9 cellular contexts compared by ENCODE assay signal in the genomic region with DNA sequence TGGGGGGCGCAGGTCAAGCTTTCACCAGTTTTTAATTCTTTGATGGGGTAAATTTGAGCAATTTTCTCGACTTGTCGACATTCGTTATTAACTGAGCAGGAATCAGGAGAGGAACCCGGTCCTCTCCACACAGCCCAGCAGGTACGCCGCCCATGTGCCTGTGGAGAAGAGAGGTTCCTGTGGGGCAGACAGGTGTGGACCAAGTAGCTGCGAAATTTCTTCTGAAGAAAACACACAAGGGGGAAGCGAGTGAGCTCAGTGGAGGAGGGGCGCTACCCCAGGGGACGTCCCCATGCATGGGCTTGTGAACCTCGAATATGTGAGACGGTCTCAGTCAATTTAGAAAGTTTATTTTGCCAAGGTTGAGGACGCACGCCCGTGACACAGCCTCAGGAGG. TPM values are rescaled to one million over a fixed set of nuclear protein-coding genes. Genes with fewer than 3 reads are reported as not detected.
DNase-seq lines count a peak whose midpoint lies in the region; ATAC-seq and TF ChIP-seq lines count a peak whose summit lies in the region.
"Not testable (repeated sequence)": the region's sequence is repeated elsewhere in the genome, so short reads cannot be mapped to it uniquely, and the experiment has no call there.
"Had no signal": no experiment of that assay in that cellular context is flagged by ENCODE, and none has a peak within 500 bp of the region (broad histone marks: within the 10 kb centered on the region; RNA-seq: fewer than 3 reads in every experiment).

No MANE protein-coding gene starts in this region.

- H3K36me3 ChIP-seq in mammary epithelial cell (ENCODE audit: insufficient read depth, low read length); hepatocyte (replicated peaks; ENCODE audit: insufficient read depth, low read depth); neuronal stem cell (replicated peaks in 1 of 2; ENCODE audit: control insufficient read depth in 2 of 2, insufficient read depth in 2 of 2, low read length in 2 of 2); upper lobe of left lung: not testable (repeated sequence)

- H3K4ac ChIP-seq in neuronal stem cell (ENCODE audit: low read length), result not testable (repeated sequence)

- not testable (repeated sequence) for H2BK15ac ChIP-seq in neuronal stem cell (ENCODE audit: low read length)

- peak overlapping the region; percentile 56 for H3K4me2 ChIP-seq in mammary epithelial cell (ENCODE audit: insufficient read depth, low read depth, low read length)
- H3K4me2 ChIP-seq in hepatocyte, result peak overlapping the region; percentile 79
- H3K4me2 ChIP-seq in neuronal stem cell (ENCODE audit: insufficient read depth, low read length, poor library complexity, severe bottlenecking), result peak overlapping the region; percentile 40

- not testable (repeated sequence) for H3K4me1 ChIP-seq in mammary epithelial cell (ENCODE audit: insufficient read depth, low read length); hepatocyte (ENCODE audit: insufficient read depth); neuronal stem cell (ENCODE audit: control insufficient read depth in 2 of 2, insufficient read depth in 1 of 2, low read depth in 1 of 2, low read length in 2 of 2); upper lobe of left lung

- not testable (repeated sequence) for H3K27me3 ChIP-seq in mammary epithelial cell (ENCODE audit: insufficient read depth, low read length); hepatocyte; neuronal stem cell (ENCODE audit: control insufficient read depth in 3 of 3, insufficient read depth in 3 of 3, low read depth in 1 of 3, low read length in 3 of 3); upper lobe of left lung

- DNase-seq in HFFc6; activated B cell treated with CpG ODN at 0.5 μM for 24 hours; mammary epithelial cell; hepatocyte (ENCODE audit: low spot score); neuronal stem cell (ENCODE audit: low spot score); upper lobe of left lung: not testable (repeated sequence)

- H3K27ac Mint-ChIP-seq in HFFc6, result peak overlapping the region; percentile 78
- H3K27ac Mint-ChIP-seq in activated B cell treated with CpG ODN at 0.5 μM for 24 hours, result peak overlapping the region; percentile 82

- H2BK120ac ChIP-seq in neuronal stem cell (ENCODE audit: low read depth, low read length), result not testable (repeated sequence)

- H3K4me3 Mint-ChIP-seq in HFFc6 (peak overlapping the region; percentile 91), activated B cell treated with CpG ODN at 0.5 μM for 24 hours (peak overlapping the region; percentile 89)

- CTCF ChIA-PET in activated B cell treated with CpG ODN at 0.5 μM for 24 hours (lab: Charles Lee); mammary epithelial cell (lab: Charles Lee; ENCODE audit: low non-redundant PET): not testable (repeated sequence)

- not testable (repeated sequence) for H2BK5ac ChIP-seq in neuronal stem cell (ENCODE audit: low read length)

- H3K18ac ChIP-seq in neuronal stem cell (ENCODE audit: low read length), result not testable (repeated sequence)

- ATAC-seq in GM18520 (IDR thresholded peaks at IDR 0.05; ENCODE audit: unreplicated experiment) (peak; percentile 2), HG03565 (IDR thresholded peaks at IDR 0.05; ENCODE audit: unreplicated experiment) (peak; percentile 16), activated B cell treated with CpG ODN at 0.5 μM for 24 hours (ENCODE audit: low read depth) (peak; percentile 33), upper lobe of left lung (ENCODE audit: low FRiP score in 2 of 2) (peak; percentile 22 to 58)

- POLR2A ChIA-PET in activated B cell treated with CpG ODN at 0.5 μM for 24 hours (lab: Charles Lee), result not testable (repeated sequence)

- H3K79me2 ChIP-seq in mammary epithelial cell (ENCODE audit: insufficient read depth, low read length); hepatocyte: not testable (repeated sequence)

- H2BK12ac ChIP-seq in neuronal stem cell (ENCODE audit: low read length), result not testable (repeated sequence)

- H4K91ac ChIP-seq in neuronal stem cell (ENCODE audit: low read depth, low read length, poor library complexity), result not testable (repeated sequence)

- intact Hi-C loops in activated B cell treated with CpG ODN at 0.5 μM for 24 hours (cut with micrococcal nuclease); mammary epithelial cell (cut with micrococcal nuclease): not testable (repeated sequence)

- H4K20me1 ChIP-seq in mammary epithelial cell (ENCODE audit: insufficient read depth, low read length); hepatocyte (ENCODE audit: insufficient read depth, poor library complexity, severe bottlenecking): not testable (repeated sequence)

- H3K27ac ChIP-seq in mammary epithelial cell (ENCODE audit: insufficient read depth, low read depth, low read length); hepatocyte; neuronal stem cell (replicated peaks; ENCODE audit: low read length): not testable (repeated sequence)
- H3K27ac ChIP-seq in upper lobe of left lung, result peak overlapping the region in 1 of 4 donors; percentile 61

- TF ChIP-seq POLR2A in upper lobe of left lung (IDR thresholded peaks at IDR 0.05), result not testable (repeated sequence)

- H2AFZ ChIP-seq in mammary epithelial cell (ENCODE audit: low read depth, low read length) (peak overlapping the region; percentile 74), hepatocyte (peak overlapping the region; percentile 66), neuronal stem cell (ENCODE audit: low read length) (peak overlapping the region; percentile 45)

- H3K9me3 ChIP-seq in mammary epithelial cell (replicated peaks; ENCODE audit: insufficient read depth, low read length); hepatocyte (ENCODE audit: low read depth); neuronal stem cell (replicated peaks in 1 of 2; ENCODE audit: control insufficient read depth in 2 of 2, insufficient read depth in 1 of 2, low read depth in 1 of 2, low read length in 2 of 2); upper lobe of left lung: not testable (repeated sequence)

- H3K23ac ChIP-seq in neuronal stem cell (ENCODE audit: low read depth, low read length, poor library complexity), result not testable (repeated sequence)

- not testable (repeated sequence) for TF ChIP-seq CTCF in HFFc6 (IDR thresholded peaks at IDR 0.05); activated B cell treated with CpG ODN at 0.5 μM for 24 hours (IDR thresholded peaks at IDR 0.05); mammary epithelial cell (conservative IDR thresholded peaks at IDR 0.05 in 1 of 2, IDR thresholded peaks at IDR 0.05 in 1 of 2; ENCODE audit: extremely low read depth in 1 of 2, insufficient read depth in 1 of 2, low read depth in 1 of 2, low read length in 2 of 2); hepatocyte (IDR thresholded peaks at IDR 0.05; ENCODE audit: poor library complexity); upper lobe of left lung (IDR thresholded peaks at IDR 0.05)

- not testable (repeated sequence) for H3K9me2 ChIP-seq in hepatocyte (replicated peaks; ENCODE audit: insufficient read depth)

- peaks cover 12% of the 10 kb centered on the region for H3K4me1 Mint-ChIP-seq in HFFc6 (ENCODE audit: low read depth)
- not testable (repeated sequence) for H3K4me1 Mint-ChIP-seq in activated B cell treated with CpG ODN at 0.5 μM for 24 hours

- in situ Hi-C loops in mammary epithelial cell (cut with MboI; ENCODE audit: low sequenced_read_pairs in 2 of 2), result not testable (repeated sequence)

- WGBS in mammary epithelial cell (ENCODE audit: low coverage, missing lambda C conversion rate), result 5% methylated on average over 6 of the region's 16 CpGs
- 0% methylated on average over 13 of the region's 16 CpGs for WGBS in hepatocyte (ENCODE audit: low lambda C conversion rate, missing lambda C conversion rate)
- WGBS in neuronal stem cell (ENCODE audit: extremely low coverage in 2 of 2, insufficient read length in 2 of 2, insufficient replicate concordance in 1 of 2), 2 donors, result no CpG with 5 or more reads among the region's 16 CpGs
- 0% methylated on average over 9 of the region's 16 CpGs; no CpG with 5 or more reads in 1 of the 2 donors for WGBS in upper lobe of left lung, 2 donors

- peak overlapping the region; percentile 38 to 46 (median 42) for H3K4me3 ChIP-seq in mammary epithelial cell (replicated peaks in 1 of 3; ENCODE audit: insufficient read depth in 1 of 3, low read depth in 2 of 3, low read length in 3 of 3)
- H3K4me3 ChIP-seq in hepatocyte, result peak overlapping the region; percentile 42
- peak overlapping the region; percentile 59 to 77 for H3K4me3 ChIP-seq in neuronal stem cell (ENCODE audit: low read length in 2 of 2)
- H3K4me3 ChIP-seq in upper lobe of left lung, result peak overlapping the region; percentile 25 to 62 (median 56)

- H3K36me3 Mint-ChIP-seq in HFFc6 (ENCODE audit: low read depth), result not testable (repeated sequence)
- peaks cover 14% of the 10 kb centered on the region for H3K36me3 Mint-ChIP-seq in activated B cell treated with CpG ODN at 0.5 μM for 24 hours (ENCODE audit: low read depth)

- H3K9me3 Mint-ChIP-seq in HFFc6, activated B cell treated with CpG ODN at 0.5 μM for 24 hours: not testable (repeated sequence)

- not testable (repeated sequence) for H3K14ac ChIP-seq in neuronal stem cell (ENCODE audit: low read length)

- not testable (repeated sequence) for H4K8ac ChIP-seq in neuronal stem cell (ENCODE audit: low read depth, low read length)

- dilution Hi-C loops in mammary epithelial cell (cut with HindIII; ENCODE audit: low sequenced_read_pairs), result not testable (repeated sequence)

- TF ChIP-seq EP300 in upper lobe of left lung (IDR thresholded peaks at IDR 0.05), result not testable (repeated sequence)

- H3K27me3 Mint-ChIP-seq in HFFc6 (ENCODE audit: insufficient read depth); activated B cell treated with CpG ODN at 0.5 μM for 24 hours: not testable (repeated sequence)

- not testable (repeated sequence) for H2AK5ac ChIP-seq in neuronal stem cell (ENCODE audit: low read depth, low read length)

- H3K9ac ChIP-seq in mammary epithelial cell (ENCODE audit: insufficient read depth, low read length), result peak overlapping the region; percentile 37
- H3K9ac ChIP-seq in neuronal stem cell (ENCODE audit: low read depth, low read length, poor library complexity), result not testable (repeated sequence)

- BruUV-seq in mammary epithelial cell (replicated peaks; lab: Mats Ljungman, UMichigan), result TSS peak; percentile 82

- H3K79me1 ChIP-seq in neuronal stem cell (ENCODE audit: low read depth, low read length), result not testable (repeated sequence)

RNA-seq across cellular contexts. Expression of a gene that starts 0.4 kb away (rescaled TPM):
- 10 to 100 TPM; 14.8 to 18.9 (median 17.4) TPM for total RNA-seq in HFFc6 (2021; fragmentation: NEBNext Ultra II Directional; extraction: Animal tissue kit (Norgen Biotek cat#: 25700))
- 57.6 and 62.5 TPM in 2 replicates for total RNA-seq in activated B cell treated with CpG ODN at 0.5 μM for 24 hours
- total RNA-seq in mammary epithelial cell, result 10 to 100 TPM; 20.8 to 28.9 TPM
- 32.4 TPM for polyA plus RNA-seq in mammary epithelial cell
- 50.6 TPM for polyA minus RNA-seq in mammary epithelial cell
- total RNA-seq in hepatocyte, result 11.3 and 12.3 TPM in 2 replicates
- polyA plus RNA-seq in hepatocyte, result 31.0 and 36.8 TPM in 2 replicates
- polyA plus RNA-seq in neuronal stem cell (2013, experiment 1 of 2), result 26.7 TPM
- polyA plus RNA-seq in neuronal stem cell (2013, experiment 2 of 2), result 27.6 TPM
- total RNA-seq in upper lobe of left lung, result 10 to 100 TPM; 24.9 to 74.4 (median 38.1) TPM

RNA-seq across cellular contexts. Expression of a gene that starts 45.9 kb away (rescaled TPM):
- total RNA-seq in HFFc6 (2021; fragmentation: NEBNext Ultra II Directional; extraction: Animal tissue kit (Norgen Biotek cat#: 25700)), result not detected
- total RNA-seq in activated B cell treated with CpG ODN at 0.5 μM for 24 hours, result not detected in 2 replicates
- total RNA-seq in mammary epithelial cell, result not detected
- not detected for polyA plus RNA-seq in mammary epithelial cell
- polyA minus RNA-seq in mammary epithelial cell, result not detected
- total RNA-seq in hepatocyte, result not detected in 2 replicates
- polyA plus RNA-seq in hepatocyte, result not detected in 2 replicates
- polyA plus RNA-seq in neuronal stem cell (2013, experiment 1 of 2), result 0.61 TPM
- 0.48 TPM for polyA plus RNA-seq in neuronal stem cell (2013, experiment 2 of 2)
- 1 to 10 TPM in 4 of 6 donors, under 1 TPM in 2; 0.71 to 3.9 (median 1.5) TPM for total RNA-seq in upper lobe of left lung
- total RNA-seq: HT-29 had no signal
